9 cellular contexts compared by ENCODE assay signal in genomic region chr7:322111-322671, GRCh38. TPM values are rescaled to one million over a fixed set of nuclear protein-coding genes. Genes with fewer than 3 reads are reported as not detected.
DNase-seq lines count a peak whose midpoint lies in the region; FAIRE-seq and TF ChIP-seq lines count a peak whose summit lies in the region.
"Had no signal": no experiment of that assay in that cellular context is flagged by ENCODE, and none has a peak within 500 bp of the region (broad histone marks: within the 10 kb centered on the region; RNA-seq: fewer than 3 reads in every experiment).

No MANE protein-coding gene starts in this region.

- H2BK120ac ChIP-seq in mesendoderm (ENCODE audit: low read depth, low read length) = no peak overlapping the region

- TF ChIP-seq POLR2A in GM12892 (IDR thresholded peaks at IDR 0.05; ENCODE audit: low read depth, low read length) = no peak

- no peak for FAIRE-seq in GM12892 (lab: Jason Lieb, UNC)

- H3K27ac ChIP-seq in coronary artery (no peak overlapping the region), mesendoderm (ENCODE audit: low read depth, low read length) (no peak overlapping the region)

- H3K4me3 ChIP-seq in AG04449 (ENCODE audit: low read depth, low read length) = no peak overlapping the region
- peak overlapping the region; percentile 45 for H3K4me3 ChIP-seq in coronary artery
- no peak overlapping the region for H3K4me3 ChIP-seq in mesendoderm (ENCODE audit: low read length)

- H3K4ac ChIP-seq in mesendoderm (ENCODE audit: low read depth, low read length) = no peak overlapping the region

- POLR2A ChIA-PET in AG04449 (lab: Yijun Ruan, JAX) = no interaction called here

- peak; percentile 86 for TF ChIP-seq CTCF in AG04449 (IDR thresholded peaks at IDR 0.05; ENCODE audit: insufficient read depth, low read length, missing control alignments)
- peak; percentile 94 for TF ChIP-seq CTCF in coronary artery (IDR thresholded peaks at IDR 0.05)

- no peaks in the 10 kb centered on the region for H3K79me2 ChIP-seq in mesendoderm (ENCODE audit: control insufficient read depth, insufficient read depth, low read length)

- H3K23ac ChIP-seq in mesendoderm (ENCODE audit: low read length) = no peak overlapping the region

- H2BK15ac ChIP-seq in mesendoderm (replicated peaks; ENCODE audit: low read depth) = no peak overlapping the region

- no peak overlapping the region for H3K4me2 ChIP-seq in mesendoderm (ENCODE audit: low read length)

- no peaks in the 10 kb centered on the region for H3K27me3 ChIP-seq in mesendoderm (ENCODE audit: insufficient read depth, low read length, poor library complexity)

- H2AK5ac ChIP-seq in mesendoderm (ENCODE audit: low read length) = no peak overlapping the region

- CTCF ChIA-PET in AG04449 (lab: Yijun Ruan, JAX) = interaction anchor here (0.6 to 8.2 kb wide), 26 partner anchors 9 to 551 kb away, joined by 3 to 166 read pairs (median 4); partner anchors contain the start of genes DNAAF5 and PRKAR1B

- no peaks in the 10 kb centered on the region for H3K36me3 ChIP-seq in mesendoderm (ENCODE audit: control insufficient read depth, insufficient read depth, low read length)

- H3K4me1 ChIP-seq in mesendoderm (ENCODE audit: control insufficient read depth, low read depth, low read length) = no peaks in the 10 kb centered on the region

- no peak overlapping the region for H4K5ac ChIP-seq in mesendoderm (ENCODE audit: low read length)

- H3K9ac ChIP-seq in mesendoderm (ENCODE audit: low read length) = no peak overlapping the region

- no peak overlapping the region for H3K18ac ChIP-seq in mesendoderm (ENCODE audit: low read length)

- DNase-seq in AG04449 (ENCODE audit: low read depth, low spot score) = no peak
- DNase-seq in GM12892 (ENCODE audit: insufficient read length) = peak; percentile 83
- peak; percentile 75 for DNase-seq in NAMALWA (ENCODE audit: low spot score)
- peak; percentile 87 for DNase-seq in activated CD4-positive, alpha-beta T cell treated with anti-CD3 and anti-CD28 coated beads, Interleukin-2, amount 50 U/mL, for 1 hour
- DNase-seq in coronary artery (ENCODE audit: low spot score) = no peak
- peak; percentile 52 for DNase-seq in mesendoderm
- DNase-seq in stimulated activated CD8-positive, alpha-beta memory T cell treated with anti-CD3 and anti-CD28 coated beads, Interleukin-15, amount 100 ng/mL, for 24 hours (ENCODE audit: low read depth) = peak; percentile 94
- no peak for DNase-seq in NCI-H524 treated with DMSO at 0.1 percent for 48 hours (lab: John Stamatoyannopoulos, UW)

- WGBS in mesendoderm (ENCODE audit: extremely low coverage, insufficient coverage, low lambda C conversion rate) = no CpG with 5 or more reads among the region's 45 CpGs

- H3K56ac ChIP-seq in mesendoderm (ENCODE audit: low read length) = no peak overlapping the region

- no peak overlapping the region for H2BK5ac ChIP-seq in mesendoderm (ENCODE audit: low read length)

- no peak overlapping the region for H4K8ac ChIP-seq in mesendoderm (ENCODE audit: low read depth, low read length)

- no peaks in the 10 kb centered on the region for H3K79me1 ChIP-seq in mesendoderm (ENCODE audit: low read length)

RNA-seq across cellular contexts. Expression of gene FOXL3, which starts 32.2 kb away (rescaled TPM):
- polyA plus RNA-seq in GM12892 (2012; ENCODE audit: missing spikeins) = not detected
- polyA plus RNA-seq in mesendoderm (2013, experiment 1 of 2) = not detected
- not detected for polyA plus RNA-seq in mesendoderm (2013, experiment 2 of 2)
- polyA plus RNA-seq: urinary bladder had no signal

Comparison
In these comparisons a context has a peak if more than half of its experiments do, and no peak if none do; other contexts are left out.
1. DNase-seq: peak in GM12892 (single experiment), NAMALWA (single experiment), activated CD4-positive, alpha-beta T cell treated with anti-CD3 and anti-CD28 coated beads, Interleukin-2, amount 50 U/mL, for 1 hour (single experiment), mesendoderm (single experiment) and stimulated activated CD8-positive, alpha-beta memory T cell treated with anti-CD3 and anti-CD28 coated beads, Interleukin-15, amount 100 ng/mL, for 24 hours (single experiment); none in AG04449 (single experiment), coronary artery (single experiment) and NCI-H524 treated with DMSO at 0.1 percent for 48 hours (single experiment).